In genomic region chr4:28490669-28491068, GRCh38 we compare ENCODE assay signal across 25 cellular contexts.
DNase-seq lines count a peak whose midpoint lies in the region; ATAC-seq and TF ChIP-seq lines count a peak whose summit lies in the region.
"Had no signal": no experiment of that assay in that cellular context is flagged by ENCODE, and none has a peak within 500 bp of the region (broad histone marks: within the 10 kb centered on the region; RNA-seq: fewer than 3 reads in every experiment).

No MANE protein-coding gene starts in this region.

- H3K27ac Mint-ChIP-seq in neural progenitor cell = no peak overlapping the region
- H3K27ac Mint-ChIP-seq: activated naive CD8-positive, alpha-beta T cell treated with anti-CD3 and anti-CD28 coated beads for 36 hours; dendritic cell treated with granulocyte-macrophage colony-stimulating factor and Interleukin-4, amounts not matched to agents 40 ng/mL and 50 ng/mL, for 4 days; IgD-negative memory B cell; T-helper 17 cell had no signal

- no peaks in the 10 kb centered on the region for H3K27me3 Mint-ChIP-seq in neural progenitor cell (ENCODE audit: insufficient read depth, low read depth)
- H3K27me3 Mint-ChIP-seq: activated naive CD8-positive, alpha-beta T cell treated with anti-CD3 and anti-CD28 coated beads for 36 hours; dendritic cell treated with granulocyte-macrophage colony-stimulating factor and Interleukin-4, amounts not matched to agents 40 ng/mL and 50 ng/mL, for 4 days; IgD-negative memory B cell; T-helper 17 cell had no signal

- H3K4me1 ChIP-seq in PC-3 (ENCODE audit: insufficient read depth, low read length) (no peaks in the 10 kb centered on the region), mesenchymal stem cell (ENCODE audit: control insufficient read depth, insufficient read depth, low read depth, low read length) (no peaks in the 10 kb centered on the region), neural progenitor cell (no peaks in the 10 kb centered on the region)
- H3K4me1 ChIP-seq: BLaER1, stomach had no signal

- H3K23ac ChIP-seq in mesenchymal stem cell (ENCODE audit: low read length in 2 of 2) = no peak overlapping the region

- H3K9me3 ChIP-seq in PC-3 (ENCODE audit: low read length) (no peaks in the 10 kb centered on the region), mesenchymal stem cell (ENCODE audit: control insufficient read depth, low read length) (no peaks in the 10 kb centered on the region), neural progenitor cell (ENCODE audit: low read depth) (no peaks in the 10 kb centered on the region)
- H3K9me3 ChIP-seq: BLaER1, stomach had no signal

- H3K4ac ChIP-seq in mesenchymal stem cell (ENCODE audit: low read depth in 1 of 2, low read length in 2 of 2) = no peak overlapping the region

- no peak overlapping the region for H2BK12ac ChIP-seq in mesenchymal stem cell (ENCODE audit: low read length in 2 of 2)

- H3K4me1 Mint-ChIP-seq in neural progenitor cell = no peaks in the 10 kb centered on the region
- H3K4me1 Mint-ChIP-seq: activated naive CD8-positive, alpha-beta T cell treated with anti-CD3 and anti-CD28 coated beads for 36 hours; IgD-negative memory B cell; T-helper 17 cell had no signal

- no peak overlapping the region for H4K91ac ChIP-seq in mesenchymal stem cell (ENCODE audit: low read length)

- H3K36me3 Mint-ChIP-seq in neural progenitor cell = no peaks in the 10 kb centered on the region
- H3K36me3 Mint-ChIP-seq: activated naive CD8-positive, alpha-beta T cell treated with anti-CD3 and anti-CD28 coated beads for 36 hours; IgD-negative memory B cell had no signal

- H2BK15ac ChIP-seq in mesenchymal stem cell (ENCODE audit: low read depth, poor library complexity, severe bottlenecking) = no peak overlapping the region

- no peak overlapping the region for H3K14ac ChIP-seq in mesenchymal stem cell (ENCODE audit: low read length in 2 of 2)

- no peaks in the 10 kb centered on the region for H3K9me2 ChIP-seq in PC-3 (replicated peaks; ENCODE audit: low read length)

- no peak for ATAC-seq in PC-3
- ATAC-seq in GM19324 (IDR thresholded peaks at IDR 0.05; ENCODE audit: low FRiP score, unreplicated experiment) = no peak
- ATAC-seq: T-helper 17 cell had no signal

- H3F3A ChIP-seq in PC-3 (ENCODE audit: low read length, unreplicated experiment) (no peaks in the 10 kb centered on the region), neural progenitor cell (ENCODE audit: low read depth) (no peaks in the 10 kb centered on the region)

- no TSS peak for BruUV-seq in PC-3 (replicated peaks; lab: Mats Ljungman, UMichigan)

- peaks cover 9% of the 10 kb centered on the region for H3K9me3 Mint-ChIP-seq in neural progenitor cell

- no peak overlapping the region for H2AK5ac ChIP-seq in mesenchymal stem cell (ENCODE audit: low read length, severe bottlenecking)

- H3K9ac ChIP-seq in PC-3 (ENCODE audit: low read length) (no peak overlapping the region), mesenchymal stem cell (ENCODE audit: low read length) (no peak overlapping the region), neural progenitor cell (no peak overlapping the region)
- H3K9ac ChIP-seq: BLaER1 had no signal

- POLR2A ChIA-PET in PC-3 (lab: Charles Lee; ENCODE audit: unreplicated experiment) = no interaction called here

- H3K4me3 Mint-ChIP-seq in neural progenitor cell = no peak overlapping the region
- H3K4me3 Mint-ChIP-seq: activated naive CD8-positive, alpha-beta T cell treated with anti-CD3 and anti-CD28 coated beads for 36 hours; dendritic cell treated with granulocyte-macrophage colony-stimulating factor and Interleukin-4, amounts not matched to agents 40 ng/mL and 50 ng/mL, for 4 days; IgD-negative memory B cell; T-helper 17 cell had no signal

- H4K20me1 ChIP-seq in PC-3 (ENCODE audit: low read length) (no peaks in the 10 kb centered on the region), neural progenitor cell (ENCODE audit: low read depth) (no peaks in the 10 kb centered on the region)
- H4K20me1 ChIP-seq: BLaER1 had no signal

- H2BK5ac ChIP-seq in mesenchymal stem cell (ENCODE audit: low read depth, low read length, poor library complexity, severe bottlenecking) = no peak overlapping the region

- DNase-seq in EL (peak; percentile 9), PC-3 (peak; percentile 35), epithelial cell of esophagus (ENCODE audit: low read depth) (peak; percentile 35), mesenchymal stem cell (no peak), neural progenitor cell (ENCODE audit: low spot score) (no peak), dorsolateral prefrontal cortex (no peak)
- DNase-seq in stimulated activated naive CD4-positive, alpha-beta T cell (lab: John Stamatoyannopoulos, UW) = no peak
- DNase-seq: ACHN; activated naive CD8-positive, alpha-beta T cell treated with anti-CD3 and anti-CD28 coated beads for 36 hours; Calu3; GOT3; NCI-H1436; NCI-H524; NK-92 treated with Interleukin-12 subunit alpha and Interleukin-12 subunit beta, amount 100 ng/mL, for 24 hours; retina; stimulated activated CD4-positive, alpha-beta T cell treated with anti-CD3 and anti-CD28 coated beads, Interleukin-4, amount 100 ng/mL, for 4 hours; stomach; T-helper 17 cell; trophoblast cell had no signal

- no peaks in the 10 kb centered on the region for H3K79me1 ChIP-seq in mesenchymal stem cell (replicated peaks; ENCODE audit: low read length, poor library complexity, severe bottlenecking)

- no peak overlapping the region for H3K4me3 ChIP-seq in PC-3 (ENCODE audit: low read length)
- no peak overlapping the region for H3K4me3 ChIP-seq in epithelial cell of esophagus (ENCODE audit: low read length)
- no peak overlapping the region for H3K4me3 ChIP-seq in mesenchymal stem cell (ENCODE audit: insufficient read depth in 1 of 2, low read depth in 1 of 2, low read length in 2 of 2)
- H3K4me3 ChIP-seq in neural progenitor cell = no peak overlapping the region
- no peak overlapping the region for H3K4me3 ChIP-seq in dorsolateral prefrontal cortex
- H3K4me3 ChIP-seq: BLaER1, stomach had no signal

- CTCF ChIA-PET in PC-3 (lab: Charles Lee) = no interaction called here

- no peaks in the 10 kb centered on the region for H3K79me2 ChIP-seq in PC-3 (ENCODE audit: low read length)
- no peaks in the 10 kb centered on the region for H3K79me2 ChIP-seq in neural progenitor cell (ENCODE audit: low read depth)

- no peak overlapping the region for H2BK120ac ChIP-seq in mesenchymal stem cell (ENCODE audit: low read depth, low read length)

- H3K18ac ChIP-seq in mesenchymal stem cell (ENCODE audit: low read depth in 1 of 2, low read length in 2 of 2) = no peak overlapping the region

- H2AFZ ChIP-seq in PC-3 (ENCODE audit: low read length) = no peak overlapping the region
- no peak overlapping the region for H2AFZ ChIP-seq in mesenchymal stem cell (ENCODE audit: low read depth, low read length)
- H2AFZ ChIP-seq in neural progenitor cell (replicated peaks) = no peak overlapping the region

- H4K8ac ChIP-seq in mesenchymal stem cell (ENCODE audit: low read length) = no peak overlapping the region

- TF ChIP-seq CTCF in PC-3 (conservative IDR thresholded peaks at IDR 0.05; ENCODE audit: low read depth, low read length) (no peak), epithelial cell of esophagus (IDR thresholded peaks at IDR 0.05; ENCODE audit: insufficient read depth, low read depth, low read length, missing control alignments) (no peak), neural progenitor cell (IDR thresholded peaks at IDR 0.05) (no peak), dorsolateral prefrontal cortex (IDR thresholded peaks at IDR 0.05 in 54 of 56, conservative IDR thresholded peaks at IDR 0.05 in 2 of 56; ENCODE audit: low read depth in 1 of 56, partially characterized antibody in 56 of 56) (no peak)

- intact Hi-C loops in PC-3 (cut with micrococcal nuclease) = no loop called here
- intact Hi-C loops in dorsolateral prefrontal cortex (cut with DNase I) = no loop called here

- H3K36me3 ChIP-seq in PC-3 (ENCODE audit: low read depth, low read length) = no peaks in the 10 kb centered on the region
- H3K36me3 ChIP-seq in mesenchymal stem cell (ENCODE audit: control insufficient read depth in 1 of 2, insufficient read depth in 2 of 2, low read depth in 1 of 2, low read length in 2 of 2) = no peaks in the 10 kb centered on the region
- no peaks in the 10 kb centered on the region for H3K36me3 ChIP-seq in neural progenitor cell
- H3K36me3 ChIP-seq: BLaER1, stomach had no signal

- H3K4me2 ChIP-seq in PC-3 (ENCODE audit: low read length) = no peak overlapping the region
- peak overlapping the region; percentile 5 for H3K4me2 ChIP-seq in mesenchymal stem cell (ENCODE audit: low read length, poor library complexity, severe bottlenecking)
- H3K4me2 ChIP-seq in neural progenitor cell = no peak overlapping the region
- H3K4me2 ChIP-seq: BLaER1 had no signal

- H3K27me3 ChIP-seq in PC-3 (ENCODE audit: low read length) (no peaks in the 10 kb centered on the region), mesenchymal stem cell (ENCODE audit: control insufficient read depth in 1 of 2, insufficient read depth in 1 of 2, low read length in 2 of 2) (no peaks in the 10 kb centered on the region), neural progenitor cell (no peaks in the 10 kb centered on the region), dorsolateral prefrontal cortex (peaks cover 0 to 3% (median 0%) of the 10 kb centered on the region in 45 donors)
- H3K27me3 ChIP-seq: BLaER1, stomach had no signal

- no peak overlapping the region for H3K27ac ChIP-seq in PC-3 (ENCODE audit: low read length)
- no peak overlapping the region for H3K27ac ChIP-seq in mesenchymal stem cell (ENCODE audit: low read length, poor library complexity, severe bottlenecking)
- no peak overlapping the region for H3K27ac ChIP-seq in neural progenitor cell
- no peak overlapping the region for H3K27ac ChIP-seq in dorsolateral prefrontal cortex
- H3K27ac ChIP-seq: BLaER1, HL-60, stomach, VCaP had no signal

- WGBS in mesenchymal stem cell = 89% methylated on average over 1 of the region's 3 CpGs

Comparison
In these comparisons a context has a peak if more than half of its experiments do, and no peak if none do; other contexts are left out.
1. DNase-seq: peak in EL (single experiment), PC-3 (single experiment) and epithelial cell of esophagus (single experiment); none in mesenchymal stem cell (single experiment), neural progenitor cell (single experiment), stimulated activated naive CD4-positive, alpha-beta T cell (0 of 6) and dorsolateral prefrontal cortex (0 of 10).